In the genomic region with DNA sequence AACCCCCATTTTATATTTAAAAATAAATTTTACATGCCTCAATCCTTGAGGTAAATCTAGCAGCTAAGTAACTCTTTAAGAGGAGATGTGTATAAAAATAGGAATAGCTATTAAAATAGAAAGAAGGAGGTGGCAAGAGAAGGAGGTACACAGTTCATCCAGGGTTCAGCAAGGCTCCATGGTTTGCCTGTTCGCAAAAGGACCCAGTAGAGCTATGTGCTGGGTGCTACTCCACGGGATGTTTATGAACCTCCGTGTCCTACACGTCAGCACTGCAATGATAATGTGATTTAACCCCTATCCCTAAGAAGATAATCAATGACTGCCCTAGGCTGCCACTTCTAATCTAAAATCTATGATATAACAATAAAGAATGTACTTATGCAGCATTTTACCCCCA, we compare ENCODE assay signal across 9 cellular contexts. TPM values are rescaled to one million over a fixed set of nuclear protein-coding genes. Genes with fewer than 3 reads are reported as not detected.
DNase-seq lines count a peak whose midpoint lies in the region; FAIRE-seq and TF ChIP-seq lines count a peak whose summit lies in the region.
"Had no signal": no experiment of that assay in that cellular context is flagged by ENCODE, and none has a peak within 500 bp of the region (broad histone marks: within the 10 kb centered on the region; RNA-seq: fewer than 3 reads in every experiment).

No MANE protein-coding gene starts in this region.

- H3K9me3 Mint-ChIP-seq in astrocyte (ENCODE audit: unreplicated experiment) (peaks cover 3% of the 10 kb centered on the region), nephron progenitor cell (no peaks in the 10 kb centered on the region)
- H3K9me3 Mint-ChIP-seq: T-helper 2 cell treated with Interferon-gamma antibody and Interleukin-4, amounts not matched to agents 5 μg/mL and 100 μg/mL, for 36 hours had no signal

- FAIRE-seq in astrocyte (lab: Jason Lieb, UNC) = no peak

- H3K4me1 ChIP-seq in BLaER1 treated with 17β-estradiol and CSF1 and Interleukin-3, amounts not matched to agents 10 nM and 100 nM = peaks cover 37 to 43% (median 42%) of the 10 kb centered on the region in 10 experiments
- H3K4me1 ChIP-seq in GM23248 (ENCODE audit: insufficient read depth) = no peaks in the 10 kb centered on the region
- H3K4me1 ChIP-seq in astrocyte (ENCODE audit: insufficient read depth, low read length) = peaks cover 14% of the 10 kb centered on the region
- H3K4me1 ChIP-seq in SJCRH30 = no peaks in the 10 kb centered on the region; the same call in 1 of the 2 replicates

- H3K36me3 ChIP-seq in BLaER1 treated with 17β-estradiol and CSF1 and Interleukin-3, amounts not matched to agents 10 nM and 100 nM = no peaks in the 10 kb centered on the region
- H3K36me3 ChIP-seq in GM23248 (ENCODE audit: low read depth) = no peaks in the 10 kb centered on the region
- no peaks in the 10 kb centered on the region for H3K36me3 ChIP-seq in astrocyte (ENCODE audit: insufficient read depth, low read length)
- no peaks in the 10 kb centered on the region for H3K36me3 ChIP-seq in SJCRH30

- H2AFZ ChIP-seq in GM23248 (peak overlapping the region; percentile 80), astrocyte (ENCODE audit: low read depth, low read length) (no peak overlapping the region)

- H3K9me3 ChIP-seq in BLaER1 treated with 17β-estradiol and CSF1 and Interleukin-3, amounts not matched to agents 10 nM and 100 nM (replicated peaks in 1 of 11) = no peaks in the 10 kb centered on the region
- no peaks in the 10 kb centered on the region for H3K9me3 ChIP-seq in GM23248 (ENCODE audit: low read depth)
- H3K9me3 ChIP-seq in astrocyte (ENCODE audit: insufficient read depth, low read depth, low read length) = no peaks in the 10 kb centered on the region
- no peaks in the 10 kb centered on the region for H3K9me3 ChIP-seq in SJCRH30 (replicated peaks)

- H3K9me2 ChIP-seq in GM23248 (ENCODE audit: insufficient read depth) = no peaks in the 10 kb centered on the region

- peak overlapping the region in 1 of 11 experiments; percentile 84; a peak in 1 of 22 replicates for H3K9ac ChIP-seq in BLaER1 treated with 17β-estradiol and CSF1 and Interleukin-3, amounts not matched to agents 10 nM and 100 nM
- H3K9ac ChIP-seq in GM23248 (no peak overlapping the region), astrocyte (ENCODE audit: low read length) (no peak overlapping the region)

- no peaks in the 10 kb centered on the region for H3K79me2 ChIP-seq in GM23248 (ENCODE audit: insufficient read depth)
- peaks cover 11% of the 10 kb centered on the region for H3K79me2 ChIP-seq in astrocyte (ENCODE audit: insufficient read depth, low read length)

- no peaks in the 10 kb centered on the region; the same call in 1 of the 2 replicates for H3F3A ChIP-seq in GM23248 (ENCODE audit: insufficient read depth)

- H3K36me3 Mint-ChIP-seq in astrocyte (ENCODE audit: low read depth, unreplicated experiment) (no peaks in the 10 kb centered on the region), nephron progenitor cell (ENCODE audit: low read depth) (no peaks in the 10 kb centered on the region)

- H3K4me3 ChIP-seq in BLaER1 treated with 17β-estradiol and CSF1 and Interleukin-3, amounts not matched to agents 10 nM and 100 nM = peak overlapping the region in 6 of 10 experiments; percentile 76 to 84 (median 80); a peak in 7 of 20 replicates
- H3K4me3 ChIP-seq in GM23248 (peak overlapping the region; percentile 79), astrocyte (ENCODE audit: insufficient read depth, low read depth, low read length) (no peak overlapping the region), SJCRH30 (no peak overlapping the region)

- TF ChIP-seq CTCF in astrocyte (IDR thresholded peaks at IDR 0.05; ENCODE audit: insufficient read depth, low read depth, low read length) (no peak), nephron progenitor cell (IDR thresholded peaks at IDR 0.05) (no peak)

- H3K27me3 ChIP-seq in BLaER1 treated with 17β-estradiol and CSF1 and Interleukin-3, amounts not matched to agents 10 nM and 100 nM = peaks cover 7 to 13% (median 10%) of the 10 kb centered on the region in 11 experiments; a peak in 10 of 22 replicates
- H3K27me3 ChIP-seq in GM23248 (replicated peaks; ENCODE audit: insufficient read depth) (no peaks in the 10 kb centered on the region), astrocyte (ENCODE audit: insufficient read depth, low read length) (no peaks in the 10 kb centered on the region), SJCRH30 (peaks cover 7% of the 10 kb centered on the region; the same call in 1 of the 2 replicates)

- H3K4me3 Mint-ChIP-seq in astrocyte (ENCODE audit: unreplicated experiment) (peak overlapping the region; percentile 84), nephron progenitor cell (peak overlapping the region; percentile 80)

- H4K20me1 ChIP-seq in BLaER1 treated with 17β-estradiol and CSF1 and Interleukin-3, amounts not matched to agents 10 nM and 100 nM = peaks cover 13 to 29% (median 25%) of the 10 kb centered on the region in 11 experiments; a peak in 18 of 22 replicates
- H4K20me1 ChIP-seq in GM23248 (ENCODE audit: insufficient read depth) (no peaks in the 10 kb centered on the region), astrocyte (ENCODE audit: insufficient read depth, low read length) (peaks cover 15% of the 10 kb centered on the region)

- 28 to 33% methylated on average over 4 of the region's 4 CpGs for WGBS in GM23248 (ENCODE audit: low coverage in 1 of 2, low lambda C conversion rate in 2 of 2, missing lambda C conversion rate in 2 of 2), 2 experiments

- in situ Hi-C loops in GM23248 (cut with MboI) = no loop called here

- H3K27me3 Mint-ChIP-seq in astrocyte (ENCODE audit: low read depth, unreplicated experiment) (peaks cover 12% of the 10 kb centered on the region), nephron progenitor cell (ENCODE audit: low read depth, poor library complexity) (peaks cover 26% of the 10 kb centered on the region)

- H3K27ac Mint-ChIP-seq in astrocyte (ENCODE audit: unreplicated experiment) = no peak overlapping the region
- no peak overlapping the region for H3K27ac Mint-ChIP-seq in nephron progenitor cell
- H3K27ac Mint-ChIP-seq: T-helper 2 cell treated with Interferon-gamma antibody and Interleukin-4, amounts not matched to agents 5 μg/mL and 100 μg/mL, for 36 hours had no signal

- DNase-seq in GM23248 (no peak), astrocyte (ENCODE audit: low read depth) (no peak), nephron progenitor cell (no peak), SJCRH30 (no peak), NCI-H524 (lab: John Stamatoyannopoulos, UW) (no peak), foreskin melanocyte (no peak), globus pallidus (ENCODE audit: low spot score) (no peak)

- H3K27ac ChIP-seq in BLaER1 treated with 17β-estradiol and CSF1 and Interleukin-3, amounts not matched to agents 10 nM and 100 nM = no peak overlapping the region
- no peak overlapping the region for H3K27ac ChIP-seq in GM23248
- H3K27ac ChIP-seq in astrocyte (ENCODE audit: low read depth, low read length) = no peak overlapping the region
- H3K27ac ChIP-seq in SJCRH30 = no peak overlapping the region

- H3K4me1 Mint-ChIP-seq in astrocyte (ENCODE audit: low read depth, unreplicated experiment) (peaks cover 29% of the 10 kb centered on the region), nephron progenitor cell (peaks cover 45% of the 10 kb centered on the region)

- H3K4me2 ChIP-seq in BLaER1 treated with 17β-estradiol and CSF1 and Interleukin-3, amounts not matched to agents 10 nM and 100 nM = peak overlapping the region; percentile 71 to 98 (median 95); a peak in 21 of 22 replicates
- H3K4me2 ChIP-seq in GM23248 (ENCODE audit: unreplicated experiment) = no peak overlapping the region
- H3K4me2 ChIP-seq in astrocyte (ENCODE audit: low read length) = no peak overlapping the region

RNA-seq across cellular contexts. Expression of a gene that starts 0.9 kb away (rescaled TPM):
- 3.0 and 7.8 TPM in 2 replicates for total RNA-seq in GM23248 (2014; rRNA removed; shearing (Covaris generic))
- 0.43 and 0.49 TPM in 2 replicates for polyA plus RNA-seq in GM23248 (2016; fragmentation: Nextera tagmentation; extraction: Ambion mirVana)
- total RNA-seq in astrocyte = 9.8 and 10.5 TPM in 2 replicates
- 14.5 and 17.0 TPM in 2 replicates for total RNA-seq in SJCRH30 (2014; rRNA removed; shearing (Covaris generic))

RNA-seq across cellular contexts. Expression of a gene that starts 5.3 kb away (rescaled TPM):
- total RNA-seq in GM23248 (2014; rRNA removed; shearing (Covaris generic)) = not detected in 2 replicates
- polyA plus RNA-seq in GM23248 (2016; fragmentation: Nextera tagmentation; extraction: Ambion mirVana) = not detected in 2 replicates
- not detected in 2 replicates for total RNA-seq in astrocyte
- total RNA-seq in SJCRH30 (2014; rRNA removed; shearing (Covaris generic)) = not detected in 2 replicates

RNA-seq across cellular contexts. Expression of a gene that starts 35.3 kb away (rescaled TPM):
- total RNA-seq in GM23248 (2014; rRNA removed; shearing (Covaris generic)) = 76.8 and 113 TPM in 2 replicates
- 267 and 278 TPM in 2 replicates for polyA plus RNA-seq in GM23248 (2016; fragmentation: Nextera tagmentation; extraction: Ambion mirVana)
- 138 and 146 TPM in 2 replicates for total RNA-seq in astrocyte
- total RNA-seq in SJCRH30 (2014; rRNA removed; shearing (Covaris generic)) = 369 and 396 TPM in 2 replicates

Comparison
In these comparisons a context has a peak if more than half of its experiments do, and no peak if none do; other contexts are left out.
1. H3K4me2 ChIP-seq: peak in BLaER1 treated with 17β-estradiol and CSF1 and Interleukin-3, amounts not matched to agents 10 nM and 100 nM (11 of 11); none in GM23248 (single experiment) and astrocyte (single experiment).
2. H3K4me3 ChIP-seq: peak in BLaER1 treated with 17β-estradiol and CSF1 and Interleukin-3, amounts not matched to agents 10 nM and 100 nM (6 of 10) and GM23248 (single experiment); none in astrocyte (single experiment) and SJCRH30 (single experiment).